ENCODE assay signal across 12 cellular contexts in the genomic region with DNA sequence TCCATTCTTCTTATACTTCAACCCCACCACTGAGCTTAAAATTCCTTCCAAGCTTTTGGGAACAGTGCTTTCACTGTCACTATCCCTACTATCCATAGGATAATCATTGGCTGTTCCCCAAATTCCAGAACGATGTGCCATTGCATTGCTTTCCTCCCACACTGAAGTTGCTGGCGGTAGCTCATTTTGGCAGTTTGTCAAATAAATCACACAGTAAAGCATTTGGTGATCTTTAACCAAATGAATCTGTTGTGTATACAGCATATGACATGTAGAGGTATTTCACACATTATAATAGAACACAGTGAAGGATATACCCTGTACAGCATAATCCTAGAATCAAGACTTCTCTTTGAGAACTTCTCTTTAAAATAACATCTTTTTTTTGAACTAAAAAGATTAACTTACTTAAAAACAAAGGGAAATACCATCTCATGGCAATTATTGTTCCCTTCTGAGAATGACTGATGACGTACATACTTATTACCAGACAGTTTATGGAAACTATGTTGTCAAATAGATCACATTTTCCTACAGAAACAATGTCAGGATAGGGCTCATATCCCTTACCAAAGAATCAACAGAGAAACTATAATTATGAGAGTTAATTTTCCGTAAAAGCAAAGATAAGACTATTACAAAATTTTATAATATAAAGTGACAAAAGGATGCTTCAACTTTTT.
A peak's percentile ranks its signal among the peaks of the same experiment; 100 is the strongest.
DNase-seq lines count a peak whose midpoint lies in the region; ATAC-seq and TF ChIP-seq lines count a peak whose summit lies in the region.
"Had no signal": no experiment of that assay in that cellular context is flagged by ENCODE, and none has a peak within 500 bp of the region (broad histone marks: within the 10 kb centered on the region; RNA-seq: fewer than 3 reads in every experiment).

No MANE protein-coding gene starts in this region.

- DNase-seq in HCT116 (ENCODE audit: low read depth, low spot score), result peak; percentile 32
- no peak for DNase-seq in SK-N-SH
- peak; percentile 87 for DNase-seq in fibroblast of peridontal ligament (ENCODE audit: extremely low read depth)
- no peak for DNase-seq in lower leg skin (ENCODE audit: low spot score in 2 of 2)
- no peak for DNase-seq in adrenal gland
- DNase-seq: effector memory CD8-positive, alpha-beta T cell; KBM-7; NCI-H2029 had no signal

- H3K9me2 ChIP-seq in HCT116 (ENCODE audit: insufficient read depth), result peaks cover 6% of the 10 kb centered on the region; the same call in 1 of the 2 replicates
- no peaks in the 10 kb centered on the region for H3K9me2 ChIP-seq in SK-N-SH

- RAD21 ChIA-PET in HCT116 (lab: Charles Lee; ENCODE audit: low non-redundant PET in 1 of 2, low total read pairs in 2 of 2, uncharacterized antibody in 2 of 2, unreplicated experiment in 2 of 2), result no interaction called here

- CTCF ChIA-PET in HCT116 (lab: Charles Lee) (no interaction called here), SK-N-SH (lab: Yijun Ruan, JAX) (no interaction called here)

- H3K36me3 ChIP-seq in HCT116 (ENCODE audit: control insufficient read depth in 1 of 2, insufficient read depth in 2 of 2, low read length in 2 of 2), result no peaks in the 10 kb centered on the region
- H3K36me3 ChIP-seq in SK-N-SH (replicated peaks in 1 of 2; ENCODE audit: control insufficient read depth in 1 of 2, insufficient read depth in 2 of 2, low read length in 1 of 2), result no peaks in the 10 kb centered on the region
- no peaks in the 10 kb centered on the region for H3K36me3 ChIP-seq in skeletal muscle satellite cell (ENCODE audit: insufficient read depth, low read length)
- no peaks in the 10 kb centered on the region for H3K36me3 ChIP-seq in adrenal gland (replicated peaks in 1 of 2)
- H3K36me3 ChIP-seq: suprapubic skin had no signal

- peak overlapping the region; percentile 40 for H3K4me2 ChIP-seq in HCT116 (ENCODE audit: low read length)
- H3K4me2 ChIP-seq in SK-N-SH, result peak overlapping the region; percentile 5; the same call in 1 of the 2 replicates
- peak overlapping the region; percentile 1 for H3K4me2 ChIP-seq in skeletal muscle satellite cell (ENCODE audit: low read length)

- H3K27me3 ChIP-seq in HCT116 (ENCODE audit: insufficient read depth, low read length), result no peaks in the 10 kb centered on the region
- H3K27me3 ChIP-seq in SK-N-SH (ENCODE audit: insufficient read depth), result no peaks in the 10 kb centered on the region
- H3K27me3 ChIP-seq in skeletal muscle satellite cell (ENCODE audit: control insufficient read depth, insufficient read depth, low read length), result no peaks in the 10 kb centered on the region
- no peaks in the 10 kb centered on the region for H3K27me3 ChIP-seq in adrenal gland
- H3K27me3 ChIP-seq: suprapubic skin had no signal

- TF ChIP-seq RAD21 in HCT116 (IDR thresholded peaks at IDR 0.05; ENCODE audit: low read depth) (no peak), SK-N-SH (IDR thresholded peaks at IDR 0.05; ENCODE audit: low read length) (no peak)

- no peaks in the 10 kb centered on the region for H3K79me2 ChIP-seq in HCT116 (ENCODE audit: insufficient read depth, low read length)
- no peaks in the 10 kb centered on the region for H3K79me2 ChIP-seq in SK-N-SH (ENCODE audit: insufficient read depth)

- TF ChIP-seq EP300 in SK-N-SH (IDR thresholded peaks at IDR 0.05; ENCODE audit: borderline replicate concordance in 1 of 2, low read depth in 1 of 2, low read length in 1 of 2), result no peak; a peak in 1 of 4 replicates

- TF ChIP-seq CTCF in HCT116 (IDR thresholded peaks at IDR 0.05 in 2 of 3, conservative IDR thresholded peaks at IDR 0.05 in 1 of 3; ENCODE audit: borderline replicate concordance in 1 of 3, insufficient read depth in 1 of 3, low read depth in 2 of 3, low read length in 2 of 3) (no peak), SK-N-SH (IDR thresholded peaks at IDR 0.05) (no peak), lower leg skin (IDR thresholded peaks at IDR 0.05) (no peak), adrenal gland (IDR thresholded peaks at IDR 0.05) (no peak)

- H3F3A ChIP-seq in SK-N-SH (replicated peaks; ENCODE audit: insufficient read depth), result peaks cover 15% of the 10 kb centered on the region

- H3K9ac ChIP-seq in HCT116 (ENCODE audit: low read length) (no peak overlapping the region), SK-N-SH (no peak overlapping the region), skeletal muscle satellite cell (ENCODE audit: low read depth, low read length) (no peak overlapping the region)

- H2AFZ ChIP-seq in HCT116 (ENCODE audit: low read depth, low read length, poor library complexity, severe bottlenecking) (peak overlapping the region; percentile 76), SK-N-SH (ENCODE audit: low read depth) (no peak overlapping the region)

- BruUV-seq in HCT116 (replicated peaks; lab: Mats Ljungman, UMichigan), result no TSS peak

- ATAC-seq in HCT116 (peak; percentile 74), GM18909 (IDR thresholded peaks at IDR 0.05; ENCODE audit: poor library complexity, unreplicated experiment) (no peak)
- ATAC-seq: activated naive CD4-positive, alpha-beta T cell treated with anti-CD3 and anti-CD28 coated beads, Interleukin-2, amount 50 U/mL, for 72 hours; effector memory CD8-positive, alpha-beta T cell had no signal

- H3K27ac ChIP-seq in HCT116 (ENCODE audit: low read depth, low read length), result no peak overlapping the region
- peak overlapping the region in 1 of 2 experiments; percentile 26; a peak in 1 of 4 replicates for H3K27ac ChIP-seq in SK-N-SH (ENCODE audit: low read depth in 2 of 2, low read length in 1 of 2)
- H3K27ac ChIP-seq in adrenal gland, result no peak overlapping the region
- H3K27ac ChIP-seq: suprapubic skin had no signal

- TF ChIP-seq POLR2A in HCT116 (IDR thresholded peaks at IDR 0.05; ENCODE audit: borderline replicate concordance, extremely low read depth, insufficient read depth, insufficient read length) (no peak), lower leg skin (IDR thresholded peaks at IDR 0.05) (no peak), adrenal gland (IDR thresholded peaks at IDR 0.05) (no peak)

- H3K4me3 ChIP-seq in HCT116 (replicated peaks in 1 of 2; ENCODE audit: low read depth in 1 of 2, low read length in 2 of 2) (no peak overlapping the region), SK-N-SH (ENCODE audit: low read depth in 2 of 2, low read length in 1 of 2) (no peak overlapping the region), skeletal muscle satellite cell (ENCODE audit: low read length) (no peak overlapping the region), lower leg skin (ENCODE audit: low read depth, poor library complexity, severe bottlenecking) (no peak overlapping the region), adrenal gland (no peak overlapping the region)
- H3K4me3 ChIP-seq: suprapubic skin had no signal

- intact Hi-C loops in HCT116 (cut with micrococcal nuclease) (no loop called here), lower leg skin (cut with DNase I; ENCODE audit: low total_unique reads) (loop anchor here (1.0 kb wide), 1 partner anchor 23 kb away; no protein-coding TSS in a partner anchor), adrenal gland (cut with DNase I) (no loop called here)

- 6% methylated on average over 4 of the region's 4 CpGs for WGBS in SK-N-SH (ENCODE audit: low lambda C conversion rate)
- 36 to 38% methylated on average over 4 of the region's 4 CpGs for WGBS in lower leg skin, 2 donors
- 69 to 78% (median 71%) methylated on average over 4 of the region's 4 CpGs for WGBS in adrenal gland, 4 donors

- H3K4me1 ChIP-seq in HCT116 (ENCODE audit: control insufficient read depth in 1 of 2, insufficient read depth in 2 of 2, low read length in 2 of 2), result peaks cover 17 to 29% of the 10 kb centered on the region in 2 experiments; a peak in 3 of 4 replicates
- peaks cover 0 to 12% of the 10 kb centered on the region in 2 experiments; a peak in 2 of 4 replicates for H3K4me1 ChIP-seq in SK-N-SH (ENCODE audit: control insufficient read depth in 1 of 2, insufficient read depth in 2 of 2, low read depth in 1 of 2, low read length in 1 of 2)
- H3K4me1 ChIP-seq in skeletal muscle satellite cell (ENCODE audit: control insufficient read depth, insufficient read depth, low read length), result peaks cover 36% of the 10 kb centered on the region
- H3K4me1 ChIP-seq in adrenal gland (replicated peaks in 1 of 2), result no peaks in the 10 kb centered on the region
- H3K4me1 ChIP-seq: suprapubic skin had no signal

- H3K9me3 ChIP-seq in HCT116 (ENCODE audit: control insufficient read depth in 1 of 2, insufficient read depth in 1 of 2, low read depth in 1 of 2, low read length in 2 of 2) (no peaks in the 10 kb centered on the region), SK-N-SH (no peaks in the 10 kb centered on the region), skeletal muscle satellite cell (replicated peaks; ENCODE audit: low read length) (no peaks in the 10 kb centered on the region), adrenal gland (replicated peaks in 1 of 3) (no peaks in the 10 kb centered on the region)
- H3K9me3 ChIP-seq: suprapubic skin had no signal

- H4K20me1 ChIP-seq in HCT116 (ENCODE audit: insufficient read depth) (no peaks in the 10 kb centered on the region), SK-N-SH (ENCODE audit: insufficient read depth) (no peaks in the 10 kb centered on the region)

- POLR2A ChIA-PET in HCT116 (lab: Charles Lee) (no interaction called here), SK-N-SH (lab: Yijun Ruan, JAX) (no interaction called here)

TF ChIP-seq in HCT116, 20 proteins besides CTCF, POLR2A, EP300 and RAD21 (continues in another document):
- TF ChIP-seq FOSL1 (IDR thresholded peaks at IDR 0.05; ENCODE audit: low read depth) (0 out of 2 replicates have a peak, but pooled peaks have one; percentile 23), SP1 (IDR thresholded peaks at IDR 0.05; ENCODE audit: low read depth) (0 out of 2 replicates have a peak, but pooled peaks have one; percentile 31), POLR2AphosphoS5 (IDR thresholded peaks at IDR 0.05; ENCODE audit: low read depth, low read length) (no peak), JUND (IDR thresholded peaks at IDR 0.05) (peak; percentile 34)

TF ChIP-seq in SK-N-SH, 30 proteins besides CTCF, POLR2A, EP300 and RAD21 (continues in another document):
- TF ChIP-seq TEAD4 (IDR thresholded peaks at IDR 0.05; ENCODE audit: borderline replicate concordance, insufficient read depth), result peak; percentile 60; the same call in 1 of the 2 replicates
- no peak for TF ChIP-seq RFX5 (IDR thresholded peaks at IDR 0.05; ENCODE audit: low read length)
- TF ChIP-seq NFIC (IDR thresholded peaks at IDR 0.05; ENCODE audit: borderline replicate concordance), result peak; percentile 87
- peak; percentile 56; the same call in 1 of the 2 replicates for TF ChIP-seq FOSL2 (IDR thresholded peaks at IDR 0.05; ENCODE audit: borderline replicate concordance, low read depth)
- peak; percentile 45; the same call in 1 of the 2 replicates for TF ChIP-seq PBX3 (IDR thresholded peaks at IDR 0.05)

Comparison
In these comparisons a context has a peak if more than half of its experiments do, and no peak if none do; other contexts are left out.
1. DNase-seq: peak in HCT116 (single experiment) and fibroblast of peridontal ligament (single experiment); none in SK-N-SH (single experiment), lower leg skin (0 of 2) and adrenal gland (0 of 7).
2. Of the 11 proteins assayed by ChIP-seq in both SK-N-SH and HCT116: peak only in SK-N-SH: none; only in HCT116: none; in both: JUND; in neither: 10.
3. Peak in every context shown above with its lines, with median percentiles within 50 percentile points of each other: H3K4me2 ChIP-seq.